ENCODE assay signal across 25 cellular contexts in the genomic region with DNA sequence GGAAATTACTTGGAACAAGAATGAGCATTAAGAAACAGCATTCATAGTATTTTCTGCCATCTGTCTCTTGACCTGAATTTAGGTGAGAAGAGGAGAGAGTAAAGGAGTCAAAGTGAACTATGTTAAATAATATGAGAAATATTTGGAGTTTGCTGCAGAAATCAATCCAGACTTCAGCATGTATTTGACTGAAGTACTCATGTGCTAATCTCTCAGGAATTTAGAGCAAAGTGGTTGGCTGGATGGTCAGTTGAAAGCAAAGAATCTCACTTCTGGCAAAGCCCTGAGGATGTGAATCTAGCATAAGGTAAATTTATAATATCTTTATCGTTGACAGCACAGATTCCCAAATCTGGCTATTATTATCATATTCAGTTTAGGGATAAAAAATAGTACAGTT.
"Had no signal": no experiment of that assay in that cellular context is flagged by ENCODE, and none has a peak within 500 bp of the region (broad histone marks: within the 10 kb centered on the region; RNA-seq: fewer than 3 reads in every experiment).

No MANE protein-coding gene starts in this region.

- H3K36me3 Mint-ChIP-seq: activated naive CD8-positive, alpha-beta T cell had no signal

- DNase-seq: activated CD4-positive, alpha-beta memory T cell treated with anti-CD3 and anti-CD28 coated beads, Interleukin-2, amount 10 ng/mL, durations not matched to agents 7 days and 5 days; activated CD4-positive, alpha-beta T cell treated with anti-CD3 and anti-CD28 coated beads, Interleukin-2, amount 10 ng/mL, durations not matched to agents 7 days and 5 days; activated CD4-positive, CD25-positive, alpha-beta regulatory T cell; activated gamma-delta T cell; activated naive CD4-positive, alpha-beta T cell treated with anti-CD3 and anti-CD28 coated beads for 36 hours; activated T-cell treated with anti-CD3 and anti-CD28 coated beads for 4 hours; activated T-cell treated with anti-CD3 and anti-CD28 coated beads, Interleukin-2, amount 50 U/mL, for 48 hours; anterior cingulate cortex; body of pancreas; IMR-90; KBM-7; NCI-H1092; NCI-H1417; NCI-H1930; NCI-H2107; NCI-H2171 treated with DMSO at 0.1 percent for 48 hours; NCI-H226; NCI-H526; NCI-H774; SIG-M5; T-helper 1 cell had no signal

- H3K27me3 Mint-ChIP-seq: activated CD4-positive, alpha-beta memory T cell treated with anti-CD3 and anti-CD28 coated beads, Interleukin-2, amount 10 ng/mL, durations not matched to agents 7 days and 5 days; activated CD4-positive, alpha-beta T cell treated with anti-CD3 and anti-CD28 coated beads, Interleukin-2, amount 10 ng/mL, durations not matched to agents 7 days and 5 days; activated naive CD8-positive, alpha-beta T cell; activated T-helper 17 cell treated with anti-CD3 and anti-CD28 coated beads, Interleukin-2, amount 50 U/mL, for 72 hours had no signal

- H3K27ac Mint-ChIP-seq: activated CD4-positive, alpha-beta memory T cell treated with anti-CD3 and anti-CD28 coated beads, Interleukin-2, amount 10 ng/mL, durations not matched to agents 7 days and 5 days; activated CD4-positive, alpha-beta T cell treated with anti-CD3 and anti-CD28 coated beads, Interleukin-2, amount 10 ng/mL, durations not matched to agents 7 days and 5 days; activated naive CD4-positive, alpha-beta T cell treated with anti-CD3 and anti-CD28 coated beads for 36 hours; activated naive CD8-positive, alpha-beta T cell; activated T-helper 17 cell treated with anti-CD3 and anti-CD28 coated beads, Interleukin-2, amount 50 U/mL, for 72 hours had no signal

- H3K4me3 ChIP-seq: body of pancreas had no signal

- H3K27me3 ChIP-seq: body of pancreas had no signal

- H3K9me3 ChIP-seq: body of pancreas had no signal

- FAIRE-seq: bronchial epithelial cell had no signal

- H3K4me1 Mint-ChIP-seq: activated CD4-positive, alpha-beta memory T cell treated with anti-CD3 and anti-CD28 coated beads, Interleukin-2, amount 10 ng/mL, durations not matched to agents 7 days and 5 days; activated CD4-positive, alpha-beta T cell treated with anti-CD3 and anti-CD28 coated beads, Interleukin-2, amount 10 ng/mL, durations not matched to agents 7 days and 5 days; activated T-helper 17 cell treated with anti-CD3 and anti-CD28 coated beads, Interleukin-2, amount 50 U/mL, for 72 hours had no signal

- H3K4me1 ChIP-seq: body of pancreas had no signal

- H3K4me3 Mint-ChIP-seq: activated CD4-positive, alpha-beta memory T cell treated with anti-CD3 and anti-CD28 coated beads, Interleukin-2, amount 10 ng/mL, durations not matched to agents 7 days and 5 days; activated CD4-positive, alpha-beta T cell treated with anti-CD3 and anti-CD28 coated beads, Interleukin-2, amount 10 ng/mL, durations not matched to agents 7 days and 5 days; activated naive CD4-positive, alpha-beta T cell treated with anti-CD3 and anti-CD28 coated beads for 36 hours; activated naive CD8-positive, alpha-beta T cell; activated T-helper 17 cell treated with anti-CD3 and anti-CD28 coated beads, Interleukin-2, amount 50 U/mL, for 72 hours had no signal

- H3K27ac ChIP-seq: body of pancreas, VCaP had no signal
